Comparison of ENCODE assay signal across 8 cellular contexts in genomic region chr16:30335598-30336474, GRCh38. TPM values are rescaled to one million over a fixed set of nuclear protein-coding genes. Genes with fewer than 3 reads are reported as not detected.
DNase-seq lines count a peak whose midpoint lies in the region; ATAC-seq and TF ChIP-seq lines count a peak whose summit lies in the region.

No MANE protein-coding gene starts in this region.

- no peak for DNase-seq in stimulated activated naive CD8-positive, alpha-beta T cell treated with anti-CD3 and anti-CD28 coated beads, Interleukin-15, Interleukin-2, amounts not matched to agents 100 U/mL and 50 U/mL, for 24 hours
- no peak for DNase-seq in activated CD8-positive, alpha-beta T cell treated with anti-CD3 and anti-CD28 coated beads, Interleukin-2, amount 10 ng/mL, durations not matched to agents 7 days and 5 days
- peak in 1 of 2 donors; percentile 41 for DNase-seq in cardiac muscle cell (ENCODE audit: low read depth in 1 of 2, low spot score in 1 of 2)
- DNase-seq in sigmoid colon = peak; percentile 70
- no peak for DNase-seq in NCI-H2171 treated with DMSO at 0.1 percent for 48 hours (lab: John Stamatoyannopoulos, UW)

- H3K36me3 ChIP-seq in cardiac muscle cell (no peaks in the 10 kb centered on the region), sigmoid colon (no peaks in the 10 kb centered on the region)

- no peaks in the 10 kb centered on the region for H3K9me3 Mint-ChIP-seq in stimulated activated naive CD8-positive, alpha-beta T cell treated with anti-CD3 and anti-CD28 coated beads, Interleukin-15, Interleukin-2, amounts not matched to agents 100 ng/mL and 50 ng/mL, for 24 hours
- H3K9me3 Mint-ChIP-seq in activated CD8-positive, alpha-beta T cell treated with anti-CD3 and anti-CD28 coated beads, Interleukin-2, amount 10 ng/mL, durations not matched to agents 7 days and 5 days (ENCODE audit: insufficient read depth) = no peaks in the 10 kb centered on the region

- H3K27ac Mint-ChIP-seq in stimulated activated naive CD8-positive, alpha-beta T cell treated with anti-CD3 and anti-CD28 coated beads, Interleukin-15, Interleukin-2, amounts not matched to agents 100 ng/mL and 50 ng/mL, for 24 hours = peak overlapping the region; percentile 72
- H3K27ac Mint-ChIP-seq in activated CD8-positive, alpha-beta T cell treated with anti-CD3 and anti-CD28 coated beads, Interleukin-2, amount 10 ng/mL, durations not matched to agents 7 days and 5 days = peak overlapping the region; percentile 84

- H3K27me3 Mint-ChIP-seq in stimulated activated naive CD8-positive, alpha-beta T cell treated with anti-CD3 and anti-CD28 coated beads, Interleukin-15, Interleukin-2, amounts not matched to agents 100 ng/mL and 50 ng/mL, for 24 hours = no peaks in the 10 kb centered on the region
- no peaks in the 10 kb centered on the region for H3K27me3 Mint-ChIP-seq in activated CD8-positive, alpha-beta T cell treated with anti-CD3 and anti-CD28 coated beads, Interleukin-2, amount 10 ng/mL, durations not matched to agents 7 days and 5 days (ENCODE audit: low read depth)

- H3K4me1 ChIP-seq in cardiac muscle cell (ENCODE audit: low read depth) (no peaks in the 10 kb centered on the region), sigmoid colon (peaks cover 0 to 7% (median 6%) of the 10 kb centered on the region in 4 donors)

- CTCF ChIA-PET in activated CD8-positive, alpha-beta T cell treated with anti-CD3 and anti-CD28 coated beads, Interleukin-2, amount 10 ng/mL, durations not matched to agents 7 days and 5 days (lab: Charles Lee) = interaction anchor here (0.7 to 3.0 kb wide), 2 partner anchors 74 to 245 kb away, joined by 4 to 13 read pairs; partner anchors contain the start of gene TBX6

- no peaks in the 10 kb centered on the region for H3K9me3 ChIP-seq in cardiac muscle cell (ENCODE audit: low read depth)
- no peaks in the 10 kb centered on the region for H3K9me3 ChIP-seq in sigmoid colon

- peaks cover 6% of the 10 kb centered on the region for H3K36me3 Mint-ChIP-seq in stimulated activated naive CD8-positive, alpha-beta T cell treated with anti-CD3 and anti-CD28 coated beads, Interleukin-15, Interleukin-2, amounts not matched to agents 100 ng/mL and 50 ng/mL, for 24 hours (ENCODE audit: low read depth)
- H3K36me3 Mint-ChIP-seq in activated CD8-positive, alpha-beta T cell treated with anti-CD3 and anti-CD28 coated beads, Interleukin-2, amount 10 ng/mL, durations not matched to agents 7 days and 5 days (ENCODE audit: low read depth) = peaks cover 3% of the 10 kb centered on the region

- ATAC-seq in stimulated activated naive CD8-positive, alpha-beta T cell treated with anti-CD3 and anti-CD28 coated beads, Interleukin-15, Interleukin-2, amounts not matched to agents 100 U/mL and 50 U/mL, for 24 hours = no peak
- ATAC-seq in HG03439 (IDR thresholded peaks at IDR 0.05; ENCODE audit: unreplicated experiment) = peak; percentile 26
- peak; percentile 6 for ATAC-seq in activated CD8-positive, alpha-beta T cell treated with anti-CD3 and anti-CD28 coated beads, Interleukin-2, amount 10 ng/mL, durations not matched to agents 7 days and 5 days
- no peak for ATAC-seq in GM18520 (IDR thresholded peaks at IDR 0.05; ENCODE audit: unreplicated experiment)

- no peaks in the 10 kb centered on the region for H3K27me3 ChIP-seq in cardiac muscle cell
- no peaks in the 10 kb centered on the region for H3K27me3 ChIP-seq in sigmoid colon

- TF ChIP-seq EP300 in sigmoid colon (IDR thresholded peaks at IDR 0.05) = no peak

- TF ChIP-seq CTCF in cardiac muscle cell (IDR thresholded peaks at IDR 0.05; ENCODE audit: low read depth, low read length) (no peak), sigmoid colon (IDR thresholded peaks at IDR 0.05) (no peak)

- no peak for TF ChIP-seq POLR2A in sigmoid colon (IDR thresholded peaks at IDR 0.05)

- peak overlapping the region; percentile 84 for H3K4me3 Mint-ChIP-seq in stimulated activated naive CD8-positive, alpha-beta T cell treated with anti-CD3 and anti-CD28 coated beads, Interleukin-15, Interleukin-2, amounts not matched to agents 100 ng/mL and 50 ng/mL, for 24 hours
- peak overlapping the region; percentile 81 for H3K4me3 Mint-ChIP-seq in activated CD8-positive, alpha-beta T cell treated with anti-CD3 and anti-CD28 coated beads, Interleukin-2, amount 10 ng/mL, durations not matched to agents 7 days and 5 days

- POLR2A ChIA-PET in activated CD8-positive, alpha-beta T cell treated with anti-CD3 and anti-CD28 coated beads, Interleukin-2, amount 10 ng/mL, durations not matched to agents 7 days and 5 days (lab: Charles Lee) = interaction anchor here (1.0 to 1.9 kb wide), 7 partner anchors 14 to 152 kb away, joined by 3 to 7 read pairs (median 3); partner anchors contain the start of genes CD2BP2 and CORO1A

- 32 to 39% methylated on average over 17 of the region's 17 CpGs for WGBS in sigmoid colon, 2 donors

- peak overlapping the region; percentile 88 for H3K27ac ChIP-seq in cardiac muscle cell
- peak overlapping the region; percentile 94 to 99 (median 96) for H3K27ac ChIP-seq in sigmoid colon

- H3K4me1 Mint-ChIP-seq in stimulated activated naive CD8-positive, alpha-beta T cell treated with anti-CD3 and anti-CD28 coated beads, Interleukin-15, Interleukin-2, amounts not matched to agents 100 ng/mL and 50 ng/mL, for 24 hours (ENCODE audit: low read depth) = peaks cover 32% of the 10 kb centered on the region
- peaks cover 31% of the 10 kb centered on the region for H3K4me1 Mint-ChIP-seq in activated CD8-positive, alpha-beta T cell treated with anti-CD3 and anti-CD28 coated beads, Interleukin-2, amount 10 ng/mL, durations not matched to agents 7 days and 5 days (ENCODE audit: low read depth)

- intact Hi-C loops in sigmoid colon (cut with DNase I) = loop anchor here (1.0 to 5.0 kb wide), 2 partner anchors 16 to 71 kb away; partner anchors contain the start of gene ZNF771

- H3K4me3 ChIP-seq in cardiac muscle cell = peak overlapping the region; percentile 78
- peak overlapping the region; percentile 69 to 98 (median 72) for H3K4me3 ChIP-seq in sigmoid colon

RNA-seq across cellular contexts. Expression of gene CD2BP2, which starts 19.3 kb away (rescaled TPM):
- 10 to 100 TPM; 62.7 to 67.5 TPM for total RNA-seq in activated CD8-positive, alpha-beta T cell treated with anti-CD3 and anti-CD28 coated beads, Interleukin-2, amount 10 ng/mL, durations not matched to agents 7 days and 5 days
- total RNA-seq in cardiac muscle cell = 56.7 and 63.1 TPM in 2 replicates
- polyA plus RNA-seq in cardiac muscle cell = 47.2 TPM in 2 replicates
- 10 to 100 TPM; 29.9 to 57.3 (median 43.0) TPM for total RNA-seq in sigmoid colon
- 10 to 100 TPM; 45.0 to 51.8 (median 48.0) TPM for polyA plus RNA-seq in sigmoid colon

RNA-seq across cellular contexts. Expression of gene TBC1D10B, which starts 34.5 kb away (rescaled TPM):
- total RNA-seq in activated CD8-positive, alpha-beta T cell treated with anti-CD3 and anti-CD28 coated beads, Interleukin-2, amount 10 ng/mL, durations not matched to agents 7 days and 5 days = 10 to 100 TPM; 75.4 to 75.7 TPM
- total RNA-seq in cardiac muscle cell (50.7 and 58.4 TPM in 2 replicates), sigmoid colon (10 to 100 TPM; 14.5 to 25.2 (median 19.2) TPM)
- polyA plus RNA-seq in cardiac muscle cell (39.9 and 51.3 TPM in 2 replicates), sigmoid colon (10 to 100 TPM; 24.6 to 38.3 (median 25.0) TPM)

RNA-seq across cellular contexts. Expression of gene MYL11, which starts 38.8 kb away (rescaled TPM):
- total RNA-seq in activated CD8-positive, alpha-beta T cell treated with anti-CD3 and anti-CD28 coated beads, Interleukin-2, amount 10 ng/mL, durations not matched to agents 7 days and 5 days = 1 to 10 TPM in 1 of 2 experiments, not detected in 1; 1.3 TPM
- total RNA-seq in cardiac muscle cell (1.5 TPM in 1 of 2 replicates, not detected in the other), sigmoid colon (not detected)
- polyA plus RNA-seq in cardiac muscle cell (0.69 and 5.5 TPM in 2 replicates), sigmoid colon (not detected)

RNA-seq across cellular contexts. Expression of gene SEPTIN1, which starts 46.5 kb away (rescaled TPM):
- total RNA-seq in activated CD8-positive, alpha-beta T cell treated with anti-CD3 and anti-CD28 coated beads, Interleukin-2, amount 10 ng/mL, durations not matched to agents 7 days and 5 days = 100 to 1,000 TPM; 321 to 342 TPM
- total RNA-seq in cardiac muscle cell (0.92 and 0.95 TPM in 2 replicates), sigmoid colon (1 to 10 TPM in 3 of 4 donors, under 1 TPM in 1; 0.82 to 5.8 (median 1.9) TPM)
- polyA plus RNA-seq in cardiac muscle cell (8.7 and 11.9 TPM in 2 replicates), sigmoid colon (10 to 100 TPM in 1 of 3 donors, 1 to 10 TPM in 2; 1.2 to 46.6 (median 2.4) TPM)

RNA-seq across cellular contexts. Expression of gene ZNF48, which starts 59.4 kb away (rescaled TPM):
- 10 to 100 TPM; 13.5 to 13.8 TPM for total RNA-seq in activated CD8-positive, alpha-beta T cell treated with anti-CD3 and anti-CD28 coated beads, Interleukin-2, amount 10 ng/mL, durations not matched to agents 7 days and 5 days
- total RNA-seq in cardiac muscle cell (29.5 and 32.3 TPM in 2 replicates), sigmoid colon (10 to 100 TPM in 3 of 4 donors, 1 to 10 TPM in 1; 8.1 to 12.8 (median 11.4) TPM)
- polyA plus RNA-seq in cardiac muscle cell (12.5 and 20.8 TPM in 2 replicates), sigmoid colon (1 to 10 TPM; 2.4 to 5.9 (median 2.8) TPM)

Comparison
In these comparisons a context has a peak if more than half of its experiments do, and no peak if none do; other contexts are left out.
1. ATAC-seq: peak in HG03439 (single experiment) and activated CD8-positive, alpha-beta T cell treated with anti-CD3 and anti-CD28 coated beads, Interleukin-2, amount 10 ng/mL, durations not matched to agents 7 days and 5 days (single experiment); none in stimulated activated naive CD8-positive, alpha-beta T cell treated with anti-CD3 and anti-CD28 coated beads, Interleukin-15, Interleukin-2, amounts not matched to agents 100 U/mL and 50 U/mL, for 24 hours (single experiment) and GM18520 (single experiment).